Comparison of ENCODE assay signal across 1 cellular context in genomic region chr5:523658-524441, GRCh38.
TF ChIP-seq lines count a peak whose summit lies in the region.

No MANE protein-coding gene starts in this region.

TF ChIP-seq in H1, 55 proteins besides CTCF, POLR2A, EP300 and RAD21:
- TF ChIP-seq TEAD4 (IDR thresholded peaks at IDR 0.05; ENCODE audit: low read depth, low read length) (no peak), HDAC2 (IDR thresholded peaks at IDR 0.05; ENCODE audit: borderline replicate concordance in 1 of 2, low read depth in 2 of 2, low read length in 2 of 2) (no peak), JUND (IDR thresholded peaks at IDR 0.05; ENCODE audit: low read length) (no peak), SUZ12 (IDR thresholded peaks at IDR 0.05; ENCODE audit: low read length) (peak; percentile 86), CHD2 (IDR thresholded peaks at IDR 0.05; ENCODE audit: low read length) (no peak), ASH2L (IDR thresholded peaks at IDR 0.05; ENCODE audit: low read length) (no peak), SIRT6 (IDR thresholded peaks at IDR 0.05; ENCODE audit: low read length) (no peak), CTBP2 (IDR thresholded peaks at IDR 0.05; ENCODE audit: borderline replicate concordance, insufficient read depth, insufficient read length, low read length) (no peak), KDM4A (IDR thresholded peaks at IDR 0.05; ENCODE audit: low read depth, low read length, severe bottlenecking) (peak; percentile 88), USF2 (IDR thresholded peaks at IDR 0.05; ENCODE audit: low read length) (no peak), MAX (IDR thresholded peaks at IDR 0.05) (peak; percentile 79), GABPA (IDR thresholded peaks at IDR 0.05; ENCODE audit: borderline replicate concordance, insufficient read depth, low read length) (peak; percentile 20; the same call in 1 of the 2 replicates), ATF3 (IDR thresholded peaks at IDR 0.05; ENCODE audit: insufficient read depth, low read depth, low read length) (no peak), E2F6 (IDR thresholded peaks at IDR 0.05) (peak; percentile 77), EZH2 (IDR thresholded peaks at IDR 0.05; ENCODE audit: low read depth, low read length, severe bottlenecking) (peak; percentile 87), SIN3A (conservative IDR thresholded peaks at IDR 0.05 in 1 of 2, IDR thresholded peaks at IDR 0.05 in 1 of 2; ENCODE audit: low read depth in 1 of 2, low read length in 2 of 2) (no peak), TCF12 (IDR thresholded peaks at IDR 0.05; ENCODE audit: low read depth, low read length) (no peak), SP1 (IDR thresholded peaks at IDR 0.05; ENCODE audit: low read depth, low read length) (no peak), POU5F1 (IDR thresholded peaks at IDR 0.05; ENCODE audit: low read depth, low read length) (no peak), RBBP5 (IDR thresholded peaks at IDR 0.05; ENCODE audit: borderline replicate concordance, low read depth, low read length) (no peak), RNF2 (IDR thresholded peaks at IDR 0.05; ENCODE audit: borderline replicate concordance, low read depth, low read length, missing control alignments, poor library complexity, severe bottlenecking) (peak; percentile 52)
